In genomic region chr12:19794116-19794515, GRCh38 we compare ENCODE assay signal across 22 cellular contexts.
"Had no signal": no experiment of that assay in that cellular context is flagged by ENCODE, and none has a peak within 500 bp of the region (broad histone marks: within the 10 kb centered on the region; RNA-seq: fewer than 3 reads in every experiment).

No MANE protein-coding gene starts in this region.

- H3K4me1 Mint-ChIP-seq: endodermal cell, nephron had no signal

- H3K36me3 Mint-ChIP-seq: activated naive CD4-positive, alpha-beta T cell treated with anti-CD3 and anti-CD28 coated beads, Interleukin-2, amount 50 U/mL, for 24 hours; stimulated activated naive B cell treated with anti-CD40 and anti-IgM and Interleukin-4, amounts not matched to agents 10 μg/mL and 1 μg/mL and 100 μg/mL, for 72 hours had no signal

- ATAC-seq: esophagus mucosa; heart left ventricle; mucosa of descending colon; pancreas; stimulated activated naive B cell treated with anti-CD40 and anti-IgM and Interleukin-4, amounts not matched to agents 10 μg/mL and 1 μg/mL and 100 μg/mL, for 72 hours had no signal

- H3K9me3 Mint-ChIP-seq: activated naive CD4-positive, alpha-beta T cell treated with anti-CD3 and anti-CD28 coated beads, Interleukin-2, amount 50 U/mL, for 24 hours; activated T-helper 1 cell treated with anti-CD3 and anti-CD28 coated beads, Interleukin-12 subunit alpha, Interleukin-12 subunit beta, Interleukin-2, Interleukin-4 antibody, amounts not matched to agents 30 ng/mL and 10 ng/mL and 1 ng/mL, durations not matched to agents 14 hours and 24 hours and 36 hours; dendritic cell treated with granulocyte-macrophage colony-stimulating factor and Interleukin-4, amounts not matched to agents 40 ng/mL and 50 ng/mL, for 4 days had no signal

- H3K27me3 Mint-ChIP-seq: activated naive CD4-positive, alpha-beta T cell treated with anti-CD3 and anti-CD28 coated beads, Interleukin-2, amount 50 U/mL, for 24 hours; dendritic cell treated with granulocyte-macrophage colony-stimulating factor and Interleukin-4, amounts not matched to agents 40 ng/mL and 50 ng/mL, for 4 days; stimulated activated naive B cell treated with anti-CD40 and anti-IgM and Interleukin-4, amounts not matched to agents 10 μg/mL and 1 μg/mL and 100 μg/mL, for 72 hours had no signal

- H3K4me3 Mint-ChIP-seq: activated naive CD4-positive, alpha-beta T cell treated with anti-CD3 and anti-CD28 coated beads, Interleukin-2, amount 50 U/mL, for 24 hours; activated T-helper 1 cell treated with anti-CD3 and anti-CD28 coated beads, Interleukin-12 subunit alpha, Interleukin-12 subunit beta, Interleukin-2, Interleukin-4 antibody, amounts not matched to agents 30 ng/mL and 10 ng/mL and 1 ng/mL, durations not matched to agents 14 hours and 24 hours and 36 hours; dendritic cell treated with granulocyte-macrophage colony-stimulating factor and Interleukin-4, amounts not matched to agents 40 ng/mL and 50 ng/mL, for 4 days; endodermal cell; nephron; stimulated activated naive B cell treated with anti-CD40 and anti-IgM and Interleukin-4, amounts not matched to agents 10 μg/mL and 1 μg/mL and 100 μg/mL, for 72 hours had no signal

- DNase-seq: activated CD4-positive, alpha-beta T cell treated with anti-CD3 and anti-CD28 coated beads for 4 hours; activated CD4-positive, alpha-beta T cell treated with anti-CD3 and anti-CD28 coated beads, Interleukin-2, amount 50 U/mL, for 4 hours; activated gamma-delta T cell; adrenal gland; aorta; central memory CD4-positive, alpha-beta T cell; endodermal cell; foreskin fibroblast; heart left ventricle; left ventricle myocardium inferior; mucosa of descending colon; pancreas; stimulated activated CD4-positive, alpha-beta T cell treated with anti-CD3 and anti-CD28 coated beads, Interleukin-2, amount 100 ng/mL, for 24 hours; stimulated activated naive B cell treated with anti-CD40 and anti-IgM and Interleukin-4, amounts not matched to agents 10 μg/mL and 1 μg/mL and 100 μg/mL, for 72 hours; T-helper 9 cell; testis; trophoblast cell had no signal

- H3K27ac Mint-ChIP-seq: activated naive CD4-positive, alpha-beta T cell treated with anti-CD3 and anti-CD28 coated beads, Interleukin-2, amount 50 U/mL, for 24 hours; activated T-helper 1 cell treated with anti-CD3 and anti-CD28 coated beads, Interleukin-12 subunit alpha, Interleukin-12 subunit beta, Interleukin-2, Interleukin-4 antibody, amounts not matched to agents 30 ng/mL and 10 ng/mL and 1 ng/mL, durations not matched to agents 14 hours and 24 hours and 36 hours; dendritic cell treated with granulocyte-macrophage colony-stimulating factor and Interleukin-4, amounts not matched to agents 40 ng/mL and 50 ng/mL, for 4 days; endodermal cell; stimulated activated naive B cell treated with anti-CD40 and anti-IgM and Interleukin-4, amounts not matched to agents 10 μg/mL and 1 μg/mL and 100 μg/mL, for 72 hours had no signal
